In the genomic region with DNA sequence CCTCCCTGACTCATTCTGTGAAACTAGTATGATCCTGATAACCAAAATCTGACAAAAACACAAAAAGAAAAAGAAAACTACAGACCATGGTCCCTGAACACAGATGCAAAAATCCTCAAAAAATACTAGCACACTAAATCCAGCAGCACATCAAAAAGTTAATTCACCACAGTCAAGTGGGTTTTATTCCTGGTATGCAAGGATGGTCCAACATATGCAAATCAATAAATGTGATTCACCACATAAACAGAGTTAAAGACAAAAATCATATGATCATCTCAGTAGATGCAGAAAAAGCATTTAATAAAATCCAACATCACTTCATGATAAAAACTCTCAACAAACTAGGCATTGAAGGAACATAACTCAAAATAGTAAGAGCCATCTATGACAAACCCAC, we compare ENCODE assay signal across 29 cellular contexts. TPM values are rescaled to one million over a fixed set of nuclear protein-coding genes. Genes with fewer than 3 reads are reported as not detected.
"Had no signal": no experiment of that assay in that cellular context is flagged by ENCODE, and none has a peak within 500 bp of the region (broad histone marks: within the 10 kb centered on the region; RNA-seq: fewer than 3 reads in every experiment).

No MANE protein-coding gene starts in this region.

- H3K4me1 ChIP-seq: ascending aorta had no signal

- H3K27me3 ChIP-seq: ascending aorta, cardiac muscle cell had no signal

- FAIRE-seq: bronchial epithelial cell, TTC549 had no signal

- DNase-seq: activated B cell treated with CpG ODN at 0.5 μM for 24 hours; activated CD4-positive, alpha-beta memory T cell treated with anti-CD3 and anti-CD28 coated beads for 36 hours; activated CD4-positive, alpha-beta T cell treated with anti-CD3 and anti-CD28 coated beads for 4 hours; activated CD4-positive, alpha-beta T cell treated with anti-CD3 and anti-CD28 coated beads, Interleukin-2, amount 10 ng/mL, durations not matched to agents 24 days and 14 days; activated CD4-positive, alpha-beta T cell treated with anti-CD3 and anti-CD28 coated beads, Interleukin-2, amount 50 U/mL, for 1 hour; activated CD4-positive, alpha-beta T cell treated with anti-CD3 and anti-CD28 coated beads, Interleukin-2, amount 50 U/mL, for 4 hours; activated CD4-positive, CD25-positive, alpha-beta regulatory T cell treated with anti-CD3 and anti-CD28 coated beads, Interleukin-2, amount 50 U/mL, for 72 hours; activated CD8-positive, alpha-beta memory T cell treated with anti-CD3 and anti-CD28 coated beads, Interleukin-2, amount 50 U/mL, for 48 hours; activated CD8-positive, alpha-beta T cell treated with anti-CD3 and anti-CD28 coated beads for 36 hours; activated effector memory CD4-positive, alpha-beta T cell treated with Interleukin-2 at 50 U/mL for 16 hours; activated gamma-delta T cell; activated naive CD4-positive, alpha-beta T cell treated with anti-CD3 and anti-CD28 coated beads, Interleukin-2, amount 10 ng/mL, durations not matched to agents 7 days and 5 days; activated naive CD4-positive, alpha-beta T cell treated with Interleukin-2 at 50 U/mL for 16 hours; activated naive CD8-positive, alpha-beta T cell treated with anti-CD3 and anti-CD28 coated beads, Interleukin-2, amount 10 ng/mL, durations not matched to agents 7 days and 5 days; activated naive CD8-positive, alpha-beta T cell treated with anti-CD3 and anti-CD28 coated beads, Interleukin-2, amount 50 U/mL, for 24 hours; activated T-cell treated with anti-CD3 and anti-CD28 coated beads, Interleukin-2, amount 50 U/mL, for 24 hours; activated T-cell treated with anti-CD3 and anti-CD28 coated beads, Interleukin-2, amount 50 U/mL, for 48 hours; amygdala; anterior cingulate cortex; caudate nucleus; cerebellar nuclear complex; T-helper 2 cell; T-helper 9 cell had no signal

- H3K36me3 ChIP-seq: ascending aorta, cardiac muscle cell had no signal

- H3K27ac ChIP-seq: ascending aorta, cardiac muscle cell, VCaP had no signal

- ATAC-seq: activated CD8-positive, alpha-beta T cell treated with anti-CD3 and anti-CD28 coated beads for 36 hours; activated naive CD8-positive, alpha-beta T cell treated with anti-CD3 and anti-CD28 coated beads, Interleukin-2, amount 50 U/mL, for 24 hours had no signal

- H3K4me3 ChIP-seq: ascending aorta, cardiac muscle cell had no signal

RNA-seq across cellular contexts. Expression of gene SAXO2, which starts 12.8 kb away (rescaled TPM):
- total RNA-seq: activated T-helper 2 cell treated with anti-CD3 and anti-CD28 coated beads, Interferon-gamma antibody, Interleukin-2, Interleukin-4, amounts not matched to agents 10 μg/mL and 5 μg/mL and 100 μg/mL, durations not matched to agents 14 hours and 24 hours and 36 hours; ascending aorta had no signal
